8 cellular contexts compared by ENCODE assay signal in genomic region chr12:113912761-113913295, GRCh38. TPM values are rescaled to one million over a fixed set of nuclear protein-coding genes. Genes with fewer than 3 reads are reported as not detected.
DNase-seq lines count a peak whose midpoint lies in the region; ATAC-seq and TF ChIP-seq lines count a peak whose summit lies in the region.

No MANE protein-coding gene starts in this region.

- in situ Hi-C loops in transverse colon (cut with MboI; ENCODE audit: low pct_ligation_motif_present in 1 of 4, low pct_unique_long_range_greater_than_20kb in 1 of 4, low sequenced_read_pairs in 3 of 4), result loop anchor here (25.0 kb wide), 2 partner anchors 451 to 476 kb away; partner anchors contain the start of gene LHX5 (in 2 of the 4)

- DNase-seq in EL (peak; percentile 64), HuH-7.5 (ENCODE audit: low spot score) (peak; percentile 68), PC-3 (peak; percentile 83), activated T-helper 1 cell treated with Interleukin-2 at 50 U/mL for 16 hours (ENCODE audit: low read depth) (peak; percentile 4), fibroblast of villous mesenchyme (ENCODE audit: low read depth) (peak; percentile 77), non-pigmented ciliary epithelial cell (ENCODE audit: low read depth) (peak; percentile 23), transverse colon (peak; percentile 58)

- H3K9me3 ChIP-seq in PC-3 (ENCODE audit: low read length) (no peaks in the 10 kb centered on the region), transverse colon (no peaks in the 10 kb centered on the region)

- H3K4me3 ChIP-seq in PC-3 (ENCODE audit: low read length), result no peak overlapping the region
- no peak overlapping the region for H3K4me3 ChIP-seq in fibroblast of villous mesenchyme (ENCODE audit: low read depth, low read length)
- no peak overlapping the region for H3K4me3 ChIP-seq in transverse colon

- no peaks in the 10 kb centered on the region for H3K27me3 ChIP-seq in PC-3 (ENCODE audit: low read length)
- H3K27me3 ChIP-seq in transverse colon, result no peaks in the 10 kb centered on the region

- H3K36me3 ChIP-seq in PC-3 (ENCODE audit: low read depth, low read length), result peaks cover 21% of the 10 kb centered on the region; the same call in 1 of the 2 replicates
- peaks cover 0 to 6% (median 0%) of the 10 kb centered on the region in 4 donors for H3K36me3 ChIP-seq in transverse colon

- TF ChIP-seq CTCF in PC-3 (conservative IDR thresholded peaks at IDR 0.05; ENCODE audit: low read depth, low read length) (peak; percentile 98), fibroblast of villous mesenchyme (IDR thresholded peaks at IDR 0.05; ENCODE audit: insufficient read depth, low read depth, low read length) (peak; percentile 99), transverse colon (IDR thresholded peaks at IDR 0.05) (peak; percentile 71 to 83 (median 77))

- no peaks in the 10 kb centered on the region for H4K20me1 ChIP-seq in PC-3 (ENCODE audit: low read length)

- H2AFZ ChIP-seq in PC-3 (ENCODE audit: low read length), result no peak overlapping the region

- ATAC-seq in PC-3, result peak; percentile 89
- no peak for ATAC-seq in GM21360 (IDR thresholded peaks at IDR 0.05; ENCODE audit: unreplicated experiment)

- CTCF ChIA-PET in PC-3 (lab: Charles Lee), result no interaction called here

- intact Hi-C loops in PC-3 (cut with micrococcal nuclease), result loop anchor here (1.0 kb wide), 1 partner anchor 451 kb away; no protein-coding TSS in a partner anchor
- intact Hi-C loops in transverse colon (cut with DNase I; ENCODE audit: low total_unique reads), result loop anchor here (10.0 kb wide), 1 partner anchor 448 kb away; no protein-coding TSS in a partner anchor

- H3K9me2 ChIP-seq in PC-3 (replicated peaks; ENCODE audit: low read length), result no peaks in the 10 kb centered on the region

- H3K4me1 ChIP-seq in PC-3 (ENCODE audit: insufficient read depth, low read length) (no peaks in the 10 kb centered on the region), transverse colon (no peaks in the 10 kb centered on the region)

- H3F3A ChIP-seq in PC-3 (ENCODE audit: low read length, unreplicated experiment), result no peaks in the 10 kb centered on the region

- WGBS in transverse colon (ENCODE audit: low coverage in 1 of 2), 2 donors, result 57 to 88% methylated on average over 5 to 12 of the region's 12 CpGs

- no peak for TF ChIP-seq EP300 in transverse colon (IDR thresholded peaks at IDR 0.05; ENCODE audit: low read depth)

- no peak overlapping the region for H3K4me2 ChIP-seq in PC-3 (ENCODE audit: low read length)

- POLR2A ChIA-PET in PC-3 (lab: Charles Lee; ENCODE audit: unreplicated experiment), result no interaction called here

- TF ChIP-seq POLR2A in transverse colon (IDR thresholded peaks at IDR 0.05), result no peak

- H3K9ac ChIP-seq in PC-3 (ENCODE audit: low read length), result no peak overlapping the region

- H3K27ac ChIP-seq in PC-3 (ENCODE audit: low read length) (no peak overlapping the region), transverse colon (no peak overlapping the region)

- BruUV-seq in PC-3 (replicated peaks; lab: Mats Ljungman, UMichigan), result no TSS peak

- H3K79me2 ChIP-seq in PC-3 (ENCODE audit: low read length), result no peaks in the 10 kb centered on the region

RNA-seq across cellular contexts. Expression of gene RBM19, which starts 53.3 kb away (rescaled TPM):
- total RNA-seq in PC-3 (2014; rRNA removed), result 61.7 and 68.0 TPM in 2 replicates
- 26.8 and 29.3 TPM in 2 replicates for total RNA-seq in fibroblast of villous mesenchyme
- total RNA-seq in transverse colon, result 10 to 100 TPM; 24.3 to 96.1 (median 28.7) TPM

Comparison
In these comparisons a context has a peak if more than half of its experiments do, and no peak if none do; other contexts are left out.
1. DNase-seq: peak in every context shown above with its lines; median percentile 83 in PC-3; 77 in fibroblast of villous mesenchyme; 68 in HuH-7.5; 64 in EL; 58 in transverse colon; 23 in non-pigmented ciliary epithelial cell; 4 in activated T-helper 1 cell treated with Interleukin-2 at 50 U/mL for 16 hours.